ENCODE assay signal across 8 cellular contexts in genomic region chr10:17023386-17024298, GRCh38.
DNase-seq lines count a peak whose midpoint lies in the region; ATAC-seq and TF ChIP-seq lines count a peak whose summit lies in the region.

No MANE protein-coding gene starts in this region.

- peak overlapping the region; percentile 98 for H3K27ac Mint-ChIP-seq in activated CD8-positive, alpha-beta T cell treated with anti-CD3 and anti-CD28 coated beads, Interleukin-2, amount 10 ng/mL, durations not matched to agents 7 days and 5 days
- H3K27ac Mint-ChIP-seq in endothelial cell (ENCODE audit: unreplicated experiment) (peak overlapping the region; percentile 100), nephron (peak overlapping the region; percentile 66 to 71 (median 67))

- TF ChIP-seq CTCF in HCT116 (IDR thresholded peaks at IDR 0.05 in 2 of 3, conservative IDR thresholded peaks at IDR 0.05 in 1 of 3; ENCODE audit: borderline replicate concordance in 1 of 3, insufficient read depth in 1 of 3, low read depth in 2 of 3, low read length in 2 of 3) (no peak), endothelial cell (IDR thresholded peaks at IDR 0.05; ENCODE audit: unreplicated experiment) (no peak), nephron (IDR thresholded peaks at IDR 0.05; ENCODE audit: unreplicated experiment in 3 of 3) (no peak), thyroid gland (IDR thresholded peaks at IDR 0.05) (no peak)

- DNase-seq in GM04503 (ENCODE audit: low read depth) (peak; percentile 99), HCT116 (ENCODE audit: low read depth, low spot score) (peak; percentile 82), MV-4-11 (lab: John Stamatoyannopoulos, UW) (peak; percentile 94), endothelial cell (ENCODE audit: low spot score) (peak; percentile 49), thyroid gland (peak; percentile 77 to 80), posterior cingulate gyrus (no peak)
- DNase-seq in activated CD8-positive, alpha-beta T cell treated with anti-CD3 and anti-CD28 coated beads, Interleukin-2, amount 10 ng/mL, durations not matched to agents 7 days and 5 days, result peak; percentile 92

- H3K9me3 Mint-ChIP-seq in activated CD8-positive, alpha-beta T cell treated with anti-CD3 and anti-CD28 coated beads, Interleukin-2, amount 10 ng/mL, durations not matched to agents 7 days and 5 days (ENCODE audit: insufficient read depth), result peaks cover 11% of the 10 kb centered on the region
- H3K9me3 Mint-ChIP-seq in endothelial cell (ENCODE audit: unreplicated experiment) (peaks cover 7% of the 10 kb centered on the region), nephron (peaks cover 7% of the 10 kb centered on the region)

- H3K4me1 ChIP-seq in HCT116 (ENCODE audit: control insufficient read depth in 1 of 2, insufficient read depth in 2 of 2, low read length in 2 of 2), result peaks cover 15 to 35% of the 10 kb centered on the region in 2 experiments; a peak in 3 of 4 replicates
- H3K4me1 ChIP-seq in thyroid gland, result peaks cover 18 to 42% of the 10 kb centered on the region in 2 donors

- no peaks in the 10 kb centered on the region for H3K79me2 ChIP-seq in HCT116 (ENCODE audit: insufficient read depth, low read length)

- H3K36me3 ChIP-seq in HCT116 (ENCODE audit: control insufficient read depth in 1 of 2, insufficient read depth in 2 of 2, low read length in 2 of 2) (no peaks in the 10 kb centered on the region), thyroid gland (no peaks in the 10 kb centered on the region)

- H3K9ac ChIP-seq in HCT116 (ENCODE audit: low read length), result peak overlapping the region; percentile 21

- WGBS in thyroid gland, 2 donors, result 22 to 28% methylated on average over 13 of the region's 13 CpGs

- POLR2A ChIA-PET in HCT116 (lab: Charles Lee), result interaction anchor here (1.5 kb wide), 1 partner anchor 131 kb away, joined by 3 read pairs; no protein-coding TSS in a partner anchor
- POLR2A ChIA-PET in activated CD8-positive, alpha-beta T cell treated with anti-CD3 and anti-CD28 coated beads, Interleukin-2, amount 10 ng/mL, durations not matched to agents 7 days and 5 days (lab: Charles Lee), result interaction anchor here (0.9 to 6.9 kb wide), 6 partner anchors 10 to 620 kb away, joined by 3 to 127 read pairs (median 4); partner anchors contain the start of genes STAM and VIM

- peaks cover 71% of the 10 kb centered on the region for H3K4me1 Mint-ChIP-seq in activated CD8-positive, alpha-beta T cell treated with anti-CD3 and anti-CD28 coated beads, Interleukin-2, amount 10 ng/mL, durations not matched to agents 7 days and 5 days (ENCODE audit: low read depth)
- H3K4me1 Mint-ChIP-seq in endothelial cell (ENCODE audit: unreplicated experiment) (peaks cover 51% of the 10 kb centered on the region), nephron (peaks cover 30% of the 10 kb centered on the region)

- peak overlapping the region; percentile 58 for H3K4me2 ChIP-seq in HCT116 (ENCODE audit: low read length)

- no peaks in the 10 kb centered on the region; the same call in 1 of the 2 replicates for H3K9me2 ChIP-seq in HCT116 (ENCODE audit: insufficient read depth)

- H3K27me3 Mint-ChIP-seq in activated CD8-positive, alpha-beta T cell treated with anti-CD3 and anti-CD28 coated beads, Interleukin-2, amount 10 ng/mL, durations not matched to agents 7 days and 5 days (ENCODE audit: low read depth), result no peaks in the 10 kb centered on the region
- H3K27me3 Mint-ChIP-seq in endothelial cell (ENCODE audit: unreplicated experiment) (peaks cover 8% of the 10 kb centered on the region), nephron (ENCODE audit: low read depth) (peaks cover 3% of the 10 kb centered on the region)

- RAD21 ChIA-PET in HCT116 (lab: Charles Lee; ENCODE audit: low non-redundant PET in 1 of 2, low total read pairs in 2 of 2, uncharacterized antibody in 2 of 2, unreplicated experiment in 2 of 2), result interaction anchor here in 1 of 2 experiments (0.6 kb wide), 1 partner anchor 154 kb away, joined by 3 read pairs; no protein-coding TSS in a partner anchor

- TF ChIP-seq POLR2A in HCT116 (IDR thresholded peaks at IDR 0.05; ENCODE audit: borderline replicate concordance, extremely low read depth, insufficient read depth, insufficient read length) (no peak), thyroid gland (IDR thresholded peaks at IDR 0.05) (peak in 1 of 2 donors; percentile 73)

- no peak overlapping the region; the same call in 1 of the 2 replicates for H3K27ac ChIP-seq in HCT116 (ENCODE audit: low read depth, low read length)
- peak overlapping the region; percentile 67 to 79 (median 77) for H3K27ac ChIP-seq in thyroid gland

- CTCF ChIA-PET in HCT116 (lab: Charles Lee), result no interaction called here
- CTCF ChIA-PET in activated CD8-positive, alpha-beta T cell treated with anti-CD3 and anti-CD28 coated beads, Interleukin-2, amount 10 ng/mL, durations not matched to agents 7 days and 5 days (lab: Charles Lee), result interaction anchor here (1.8 to 3.2 kb wide), 2 partner anchors 15 to 205 kb away, joined by 4 to 19 read pairs; partner anchors contain the start of gene VIM

- intact Hi-C loops in HCT116 (cut with micrococcal nuclease) (no loop called here), thyroid gland (cut with DNase I) (no loop called here), posterior cingulate gyrus (cut with DNase I) (no loop called here)

- peak overlapping the region; percentile 74 for H3K4me3 Mint-ChIP-seq in activated CD8-positive, alpha-beta T cell treated with anti-CD3 and anti-CD28 coated beads, Interleukin-2, amount 10 ng/mL, durations not matched to agents 7 days and 5 days
- H3K4me3 Mint-ChIP-seq in endothelial cell (ENCODE audit: unreplicated experiment) (peak overlapping the region; percentile 16), nephron (peak overlapping the region in 1 of 3 experiments; percentile 12)

- peak; percentile 92 for ATAC-seq in HCT116
- peak; percentile 73 for ATAC-seq in activated CD8-positive, alpha-beta T cell treated with anti-CD3 and anti-CD28 coated beads, Interleukin-2, amount 10 ng/mL, durations not matched to agents 7 days and 5 days

- H3K4me3 ChIP-seq in HCT116 (replicated peaks in 1 of 2; ENCODE audit: low read depth in 1 of 2, low read length in 2 of 2) (no peak overlapping the region), thyroid gland (replicated peaks in 1 of 3) (no peak overlapping the region)

- H3K9me3 ChIP-seq in HCT116 (ENCODE audit: control insufficient read depth in 1 of 2, insufficient read depth in 1 of 2, low read depth in 1 of 2, low read length in 2 of 2) (no peaks in the 10 kb centered on the region), thyroid gland (no peaks in the 10 kb centered on the region)

- H3K27me3 ChIP-seq in HCT116 (ENCODE audit: insufficient read depth, low read length) (no peaks in the 10 kb centered on the region), thyroid gland (no peaks in the 10 kb centered on the region)

- BruUV-seq in HCT116 (replicated peaks; lab: Mats Ljungman, UMichigan), result no TSS peak

- no peaks in the 10 kb centered on the region for H4K20me1 ChIP-seq in HCT116 (ENCODE audit: insufficient read depth)

- no peak for TF ChIP-seq RAD21 in HCT116 (IDR thresholded peaks at IDR 0.05; ENCODE audit: low read depth)

- peak overlapping the region; percentile 47 for H2AFZ ChIP-seq in HCT116 (ENCODE audit: low read depth, low read length, poor library complexity, severe bottlenecking)

- H3K36me3 Mint-ChIP-seq in activated CD8-positive, alpha-beta T cell treated with anti-CD3 and anti-CD28 coated beads, Interleukin-2, amount 10 ng/mL, durations not matched to agents 7 days and 5 days (ENCODE audit: low read depth), result peaks cover 12% of the 10 kb centered on the region
- H3K36me3 Mint-ChIP-seq in endothelial cell (ENCODE audit: low read depth, unreplicated experiment) (peaks cover 11% of the 10 kb centered on the region), nephron (ENCODE audit: low read depth) (peaks cover 11% of the 10 kb centered on the region)

TF ChIP-seq in HCT116, 20 proteins besides CTCF, POLR2A, EP300 and RAD21 (continues in another document):
- peak; percentile 52 for TF ChIP-seq FOSL1 (IDR thresholded peaks at IDR 0.05; ENCODE audit: low read depth)
- TF ChIP-seq ZNF274 (IDR thresholded peaks at IDR 0.05; ENCODE audit: low read depth, low read length), result no peak
- no peak for TF ChIP-seq ATF3 (IDR thresholded peaks at IDR 0.05)
- no peak for TF ChIP-seq EZH2 (IDR thresholded peaks at IDR 0.05)
- no peak for TF ChIP-seq SRF (IDR thresholded peaks at IDR 0.05; ENCODE audit: low read depth)
- TF ChIP-seq EGR1 (IDR thresholded peaks at IDR 0.05; ENCODE audit: low read depth), result no peak
- no peak for TF ChIP-seq EZH2phosphoT487 (IDR thresholded peaks at IDR 0.05; ENCODE audit: borderline replicate concordance)
- no peak for TF ChIP-seq POLR2AphosphoS5 (IDR thresholded peaks at IDR 0.05; ENCODE audit: low read depth, low read length)
- TF ChIP-seq TCF7L2 (IDR thresholded peaks at IDR 0.05; ENCODE audit: borderline replicate concordance, extremely low read depth, insufficient read depth, insufficient read length), result no peak
- TF ChIP-seq JUND (IDR thresholded peaks at IDR 0.05), result peak; percentile 62
- TF ChIP-seq ZFX (IDR thresholded peaks at IDR 0.05), result no peak
- TF ChIP-seq ZBTB33 (IDR thresholded peaks at IDR 0.05; ENCODE audit: extremely low read depth, insufficient replicate concordance, low read length), result no peak
- no peak for TF ChIP-seq SIN3A (IDR thresholded peaks at IDR 0.05; ENCODE audit: low read depth)
- peak; percentile 27; the same call in 1 of the 2 replicates for TF ChIP-seq SP1 (IDR thresholded peaks at IDR 0.05; ENCODE audit: low read depth)
- 0 out of 2 replicates have a peak, but pooled peaks have one; percentile 47 for TF ChIP-seq CBX3 (IDR thresholded peaks at IDR 0.05; ENCODE audit: low read depth)
- TF ChIP-seq CEBPB (IDR thresholded peaks at IDR 0.05; ENCODE audit: low read depth), result no peak

Comparison
In these comparisons a context has a peak if more than half of its experiments do, and no peak if none do; other contexts are left out.
1. DNase-seq: peak in GM04503 (single experiment), HCT116 (single experiment), MV-4-11 (single experiment), activated CD8-positive, alpha-beta T cell treated with anti-CD3 and anti-CD28 coated beads, Interleukin-2, amount 10 ng/mL, durations not matched to agents 7 days and 5 days (single experiment), endothelial cell (single experiment) and thyroid gland (2 of 2); none in posterior cingulate gyrus (0 of 10).
2. Peak in every context shown above with its lines, with median percentiles within 50 percentile points of each other: H3K27ac Mint-ChIP-seq.